Comparison of ENCODE assay signal across 21 cellular contexts in the genomic region with DNA sequence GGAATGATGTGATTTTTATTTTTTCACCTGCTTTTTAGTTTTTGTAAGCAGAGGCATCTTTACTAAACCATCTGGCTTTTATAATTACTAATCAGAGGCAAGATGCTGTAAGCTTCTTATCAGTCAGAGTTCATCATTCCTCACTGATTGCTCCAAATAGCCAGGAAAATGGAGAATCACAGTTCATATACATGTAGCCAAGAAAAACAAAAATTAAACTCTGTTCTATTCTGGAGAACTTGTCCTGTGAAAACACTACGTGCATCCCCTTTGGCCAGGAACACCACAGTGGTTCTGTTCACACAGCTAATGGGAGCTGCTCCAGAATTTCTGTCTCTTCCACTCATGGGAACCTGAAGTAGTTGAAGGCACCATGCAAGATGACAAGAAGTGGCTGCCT.
A peak's percentile ranks its signal among the peaks of the same experiment; 100 is the strongest.
DNase-seq lines count a peak whose midpoint lies in the region; ATAC-seq, FAIRE-seq and TF ChIP-seq lines count a peak whose summit lies in the region.
"Had no signal": no experiment of that assay in that cellular context is flagged by ENCODE, and none has a peak within 500 bp of the region (broad histone marks: within the 10 kb centered on the region; RNA-seq: fewer than 3 reads in every experiment).

No MANE protein-coding gene starts in this region.

- POLR2A ChIA-PET in H1 (lab: Charles Lee; ENCODE audit: partially characterized antibody) = no interaction called here
- POLR2A ChIA-PET in naive thymus-derived CD4-positive, alpha-beta T cell (lab: Charles Lee) = no interaction called here
- POLR2A ChIA-PET in activated CD4-positive, alpha-beta T cell treated with anti-CD3 and anti-CD28 coated beads for 36 hours (lab: Charles Lee) = no interaction called here

- H2BK12ac ChIP-seq in H1 (ENCODE audit: low read depth, low read length) (no peak overlapping the region), neuronal stem cell (ENCODE audit: low read length) (no peak overlapping the region)

- no peak overlapping the region for H3K27ac Mint-ChIP-seq in naive thymus-derived CD4-positive, alpha-beta T cell
- no peak overlapping the region for H3K27ac Mint-ChIP-seq in activated CD4-positive, alpha-beta T cell treated with anti-CD3 and anti-CD28 coated beads for 36 hours
- H3K27ac Mint-ChIP-seq: CD8-positive, alpha-beta memory T cell; GM23338 had no signal

- no peaks in the 10 kb centered on the region for H3K4me1 Mint-ChIP-seq in naive thymus-derived CD4-positive, alpha-beta T cell
- no peaks in the 10 kb centered on the region for H3K4me1 Mint-ChIP-seq in activated CD4-positive, alpha-beta T cell treated with anti-CD3 and anti-CD28 coated beads for 36 hours
- H3K4me1 Mint-ChIP-seq: CD8-positive, alpha-beta memory T cell; GM23338 had no signal

- H2BK120ac ChIP-seq in H1 (replicated peaks; ENCODE audit: low read depth, low read length) (no peak overlapping the region), neuronal stem cell (ENCODE audit: low read depth, low read length) (no peak overlapping the region)

- H3K27me3 Mint-ChIP-seq in naive thymus-derived CD4-positive, alpha-beta T cell = no peaks in the 10 kb centered on the region
- H3K27me3 Mint-ChIP-seq in activated CD4-positive, alpha-beta T cell treated with anti-CD3 and anti-CD28 coated beads for 36 hours = no peaks in the 10 kb centered on the region
- H3K27me3 Mint-ChIP-seq: CD8-positive, alpha-beta memory T cell had no signal

- no peak overlapping the region for H3K18ac ChIP-seq in H1 (ENCODE audit: extremely low read depth, low read length)
- H3K18ac ChIP-seq in neuronal stem cell (ENCODE audit: low read length) = no peak overlapping the region

- no peaks in the 10 kb centered on the region for H3K27me3 ChIP-seq in H1 (replicated peaks in 1 of 4; ENCODE audit: control insufficient read depth in 3 of 4, extremely low read depth in 1 of 4, insufficient read depth in 3 of 4, low read length in 3 of 4)
- no peaks in the 10 kb centered on the region for H3K27me3 ChIP-seq in neuronal stem cell (ENCODE audit: control insufficient read depth in 3 of 3, insufficient read depth in 3 of 3, low read depth in 1 of 3, low read length in 3 of 3)
- no peaks in the 10 kb centered on the region for H3K27me3 ChIP-seq in naive thymus-derived CD4-positive, alpha-beta T cell (ENCODE audit: control insufficient read depth in 2 of 2, insufficient read depth in 2 of 2, low read length in 2 of 2)

- TF ChIP-seq EP300 in H1 (IDR thresholded peaks at IDR 0.05; ENCODE audit: borderline replicate concordance in 1 of 2, low read depth in 2 of 2, low read length in 2 of 2) = no peak

- no peak overlapping the region for H3K23ac ChIP-seq in H1 (ENCODE audit: insufficient read length)
- no peak overlapping the region for H3K23ac ChIP-seq in neuronal stem cell (ENCODE audit: low read depth, low read length, poor library complexity)

- H2AFZ ChIP-seq in H1 (ENCODE audit: low read length) = 0 out of 2 replicates have a peak overlapping the region, but pooled peaks have one; percentile 59
- peak overlapping the region; percentile 12 for H2AFZ ChIP-seq in neuronal stem cell (ENCODE audit: low read length)
- H2AFZ ChIP-seq: GM23338 had no signal

- FAIRE-seq in D721Med (lab: Jason Lieb, UNC) (peak; percentile 100), H1 (lab: Jason Lieb, UNC) (no peak)
- FAIRE-seq: G401.6, K562 had no signal

- no peaks in the 10 kb centered on the region for H3K23me2 ChIP-seq in H1 (ENCODE audit: low read depth, low read length)

- H3K4me2 ChIP-seq in H1 (ENCODE audit: insufficient read depth in 1 of 2, low read depth in 2 of 2, low read length in 2 of 2) (no peak overlapping the region), neuronal stem cell (ENCODE audit: insufficient read depth, low read length, poor library complexity, severe bottlenecking) (no peak overlapping the region)
- H3K4me2 ChIP-seq: GM23338 had no signal

- H4K91ac ChIP-seq in H1 (replicated peaks; ENCODE audit: insufficient read length, low read length) (no peak overlapping the region), neuronal stem cell (ENCODE audit: low read depth, low read length, poor library complexity) (no peak overlapping the region)

- H3K4ac ChIP-seq in H1 (replicated peaks; ENCODE audit: insufficient read length, low read depth, low read length) (no peak overlapping the region), neuronal stem cell (ENCODE audit: low read length) (no peak overlapping the region)

- H2BK20ac ChIP-seq in H1 (ENCODE audit: low read length) = no peak overlapping the region

- H3K36me3 ChIP-seq in H1 (ENCODE audit: control insufficient read depth in 2 of 4, insufficient read depth in 4 of 4, low read length in 3 of 4) (no peaks in the 10 kb centered on the region), neuronal stem cell (replicated peaks in 1 of 2; ENCODE audit: control insufficient read depth in 2 of 2, insufficient read depth in 2 of 2, low read length in 2 of 2) (no peaks in the 10 kb centered on the region)
- H3K36me3 ChIP-seq in naive thymus-derived CD4-positive, alpha-beta T cell (ENCODE audit: control insufficient read depth in 2 of 3, insufficient read depth in 3 of 3, low read length in 3 of 3) = no peaks in the 10 kb centered on the region

- H3K9ac ChIP-seq in H1 (replicated peaks in 1 of 4; ENCODE audit: extremely low read depth in 1 of 4, low read depth in 3 of 4, low read length in 3 of 4) (no peak overlapping the region), neuronal stem cell (ENCODE audit: low read depth, low read length, poor library complexity) (no peak overlapping the region)

- DNase-seq in D721Med (ENCODE audit: insufficient read length, low spot score) = no peak
- DNase-seq in H1 (ENCODE audit: low read depth in 1 of 2, low spot score in 2 of 2) = no peak
- no peak for DNase-seq in neuronal stem cell (ENCODE audit: low spot score)
- no peak for DNase-seq in OCI-M2 (lab: John Stamatoyannopoulos, UW; ENCODE audit: unreplicated experiment)
- DNase-seq in naive thymus-derived CD4-positive, alpha-beta T cell = no peak
- no peak for DNase-seq in activated CD4-positive, alpha-beta T cell treated with anti-CD3 and anti-CD28 coated beads for 36 hours
- DNase-seq in DMS79 treated with DMSO at 0.1 percent for 48 hours (lab: John Stamatoyannopoulos, UW) = no peak
- DNase-seq: C1 segment of cervical spinal cord; CD8-positive, alpha-beta memory T cell; DMS79; NCI-H1105; NCI-H2081 treated with DMSO at 0.1 percent for 48 hours; NCI-H510A; NCI-H748 treated with DMSO at 0.1 percent for 48 hours; NK-92 treated with Interleukin-12 subunit alpha and Interleukin-12 subunit beta, amount 100 ng/mL, for 24 hours; RPMI8226; SIG-M5 had no signal

- TF ChIP-seq CTCF in D721Med (IDR thresholded peaks at IDR 0.05; ENCODE audit: insufficient read depth, missing control alignments) (no peak), H1 (IDR thresholded peaks at IDR 0.05; ENCODE audit: control extremely low read depth in 1 of 3, insufficient read depth in 1 of 3, low read depth in 1 of 3, low read length in 3 of 3) (no peak)

- TF ChIP-seq RAD21 in H1 (IDR thresholded peaks at IDR 0.05 in 1 of 2, conservative IDR thresholded peaks at IDR 0.05 in 1 of 2; ENCODE audit: low read depth in 2 of 2, low read length in 2 of 2) = no peak

- intact Hi-C loops in naive thymus-derived CD4-positive, alpha-beta T cell (cut with micrococcal nuclease) = no loop called here
- intact Hi-C loops in activated CD4-positive, alpha-beta T cell treated with anti-CD3 and anti-CD28 coated beads for 36 hours (cut with DNase I, micrococcal nuclease) = no loop called here

- no peak; the same call in 2 of the 3 replicates for ATAC-seq in SK-N-SH treated with all-trans-retinoic acid at 6 μM for 48 hours
- ATAC-seq in naive thymus-derived CD4-positive, alpha-beta T cell = no peak
- ATAC-seq in activated CD4-positive, alpha-beta T cell treated with anti-CD3 and anti-CD28 coated beads for 36 hours = no peak
- ATAC-seq: GM23338, K562 had no signal

- H3K27ac ChIP-seq in H1 (ENCODE audit: low read depth, low read length) = no peak overlapping the region
- no peak overlapping the region for H3K27ac ChIP-seq in neuronal stem cell (replicated peaks; ENCODE audit: low read length)
- H3K27ac ChIP-seq in naive thymus-derived CD4-positive, alpha-beta T cell (ENCODE audit: low read depth, low read length) = no peak overlapping the region

- H3K14ac ChIP-seq in H1 (ENCODE audit: insufficient read length) (no peak overlapping the region), neuronal stem cell (ENCODE audit: low read length) (no peak overlapping the region)

- no peak overlapping the region for H2BK15ac ChIP-seq in H1 (ENCODE audit: low read length)
- H2BK15ac ChIP-seq in neuronal stem cell (ENCODE audit: low read length) = no peak overlapping the region

- H4K20me1 ChIP-seq in H1 (replicated peaks in 1 of 2; ENCODE audit: control insufficient read depth in 1 of 2, insufficient read depth in 2 of 2, low read length in 2 of 2) = no peaks in the 10 kb centered on the region

- no peaks in the 10 kb centered on the region for H3K36me3 Mint-ChIP-seq in naive thymus-derived CD4-positive, alpha-beta T cell
- H3K36me3 Mint-ChIP-seq in activated CD4-positive, alpha-beta T cell treated with anti-CD3 and anti-CD28 coated beads for 36 hours (ENCODE audit: low read depth) = no peaks in the 10 kb centered on the region
- H3K36me3 Mint-ChIP-seq: CD8-positive, alpha-beta memory T cell had no signal

- H4K5ac ChIP-seq in H1 (ENCODE audit: insufficient read length, low read depth, low read length) = no peak overlapping the region

- H3K4me1 ChIP-seq in H1 (replicated peaks in 1 of 4; ENCODE audit: control insufficient read depth in 3 of 4, insufficient read depth in 4 of 4, low read length in 3 of 4) (no peaks in the 10 kb centered on the region), neuronal stem cell (ENCODE audit: control insufficient read depth in 2 of 2, insufficient read depth in 1 of 2, low read depth in 1 of 2, low read length in 2 of 2) (no peaks in the 10 kb centered on the region)
- H3K4me1 ChIP-seq in naive thymus-derived CD4-positive, alpha-beta T cell (ENCODE audit: control insufficient read depth in 2 of 2, insufficient read depth in 2 of 2, low read length in 2 of 2) = no peaks in the 10 kb centered on the region

- CTCF ChIA-PET in H1 (lab: Charles Lee; ENCODE audit: partially characterized antibody) = no interaction called here
- CTCF ChIA-PET in naive thymus-derived CD4-positive, alpha-beta T cell (lab: Charles Lee) = no interaction called here
- CTCF ChIA-PET in activated CD4-positive, alpha-beta T cell treated with anti-CD3 and anti-CD28 coated beads for 36 hours (lab: Charles Lee) = no interaction called here

- peaks cover 0 to 14% (median 1%) of the 10 kb centered on the region in 11 donors for H3K9me3 Mint-ChIP-seq in naive thymus-derived CD4-positive, alpha-beta T cell
- H3K9me3 Mint-ChIP-seq in activated CD4-positive, alpha-beta T cell treated with anti-CD3 and anti-CD28 coated beads for 36 hours (ENCODE audit: low read depth) = peaks cover 2% of the 10 kb centered on the region

- WGBS in H1 (ENCODE audit: extremely low coverage in 1 of 2, insufficient coverage in 1 of 2, insufficient read length in 1 of 2, insufficient replicate concordance in 2 of 2, low coverage in 1 of 2, low lambda C conversion rate in 2 of 2, missing lambda C conversion rate in 1 of 2), 2 experiments = 100% methylated on average over 1 of the region's 1 CpG; no CpG with 5 or more reads in 1 of the 2 experiments
- WGBS in neuronal stem cell (ENCODE audit: extremely low coverage in 2 of 2, insufficient read length in 2 of 2, insufficient replicate concordance in 1 of 2), 2 donors = no CpG with 5 or more reads among the region's 1 CpG

- TF ChIP-seq POLR2A in H1 (IDR thresholded peaks at IDR 0.05; ENCODE audit: control extremely low read depth in 1 of 2, low read depth in 2 of 2, low read length in 2 of 2) = no peak

- H3K56ac ChIP-seq in H1 (replicated peaks; ENCODE audit: insufficient read length, low read depth, low read length) = no peak overlapping the region

- H2AK5ac ChIP-seq in H1 (ENCODE audit: low read depth, low read length) = no peak overlapping the region
- no peak overlapping the region for H2AK5ac ChIP-seq in neuronal stem cell (ENCODE audit: low read depth, low read length)

- H3K9me3 ChIP-seq in H1 (ENCODE audit: insufficient read depth in 2 of 2, low read depth in 1 of 2, low read length in 1 of 2) = no peaks in the 10 kb centered on the region
- H3K9me3 ChIP-seq in neuronal stem cell (replicated peaks in 1 of 2; ENCODE audit: control insufficient read depth in 2 of 2, insufficient read depth in 1 of 2, low read depth in 1 of 2, low read length in 2 of 2) = no peaks in the 10 kb centered on the region
- H3K9me3 ChIP-seq in naive thymus-derived CD4-positive, alpha-beta T cell (ENCODE audit: control insufficient read depth in 2 of 3, low read length in 3 of 3) = no peaks in the 10 kb centered on the region

- H3K4me3 Mint-ChIP-seq in naive thymus-derived CD4-positive, alpha-beta T cell = no peak overlapping the region
- H3K4me3 Mint-ChIP-seq in activated CD4-positive, alpha-beta T cell treated with anti-CD3 and anti-CD28 coated beads for 36 hours = no peak overlapping the region
- H3K4me3 Mint-ChIP-seq: CD8-positive, alpha-beta memory T cell; GM23338 had no signal

- H2BK5ac ChIP-seq in H1 (ENCODE audit: low read depth, low read length) = no peak overlapping the region
- no peak overlapping the region for H2BK5ac ChIP-seq in neuronal stem cell (ENCODE audit: low read length)

- no peaks in the 10 kb centered on the region for H3K79me2 ChIP-seq in H1 (ENCODE audit: control insufficient read depth in 1 of 2, insufficient read depth in 2 of 2, low read length in 2 of 2)

- H3K79me1 ChIP-seq in H1 (ENCODE audit: low read depth, low read length) (no peaks in the 10 kb centered on the region), neuronal stem cell (ENCODE audit: low read depth, low read length) (no peaks in the 10 kb centered on the region)

- no peak overlapping the region for H4K8ac ChIP-seq in H1 (ENCODE audit: extremely low read depth, insufficient read depth, low read length)
- H4K8ac ChIP-seq in neuronal stem cell (ENCODE audit: low read depth, low read length) = no peak overlapping the region

- H3K4me3 ChIP-seq in H1 (ENCODE audit: extremely low read depth in 1 of 4, insufficient read depth in 2 of 4, low read depth in 3 of 4, low read length in 4 of 4) = no peak overlapping the region
- no peak overlapping the region for H3K4me3 ChIP-seq in neuronal stem cell (ENCODE audit: low read length in 2 of 2)
- H3K4me3 ChIP-seq in naive thymus-derived CD4-positive, alpha-beta T cell (ENCODE audit: low read length) = no peak overlapping the region
- H3K4me3 ChIP-seq: GM23338, K562 had no signal
